Comparison of ENCODE assay signal across 7 cellular contexts in the genomic region with DNA sequence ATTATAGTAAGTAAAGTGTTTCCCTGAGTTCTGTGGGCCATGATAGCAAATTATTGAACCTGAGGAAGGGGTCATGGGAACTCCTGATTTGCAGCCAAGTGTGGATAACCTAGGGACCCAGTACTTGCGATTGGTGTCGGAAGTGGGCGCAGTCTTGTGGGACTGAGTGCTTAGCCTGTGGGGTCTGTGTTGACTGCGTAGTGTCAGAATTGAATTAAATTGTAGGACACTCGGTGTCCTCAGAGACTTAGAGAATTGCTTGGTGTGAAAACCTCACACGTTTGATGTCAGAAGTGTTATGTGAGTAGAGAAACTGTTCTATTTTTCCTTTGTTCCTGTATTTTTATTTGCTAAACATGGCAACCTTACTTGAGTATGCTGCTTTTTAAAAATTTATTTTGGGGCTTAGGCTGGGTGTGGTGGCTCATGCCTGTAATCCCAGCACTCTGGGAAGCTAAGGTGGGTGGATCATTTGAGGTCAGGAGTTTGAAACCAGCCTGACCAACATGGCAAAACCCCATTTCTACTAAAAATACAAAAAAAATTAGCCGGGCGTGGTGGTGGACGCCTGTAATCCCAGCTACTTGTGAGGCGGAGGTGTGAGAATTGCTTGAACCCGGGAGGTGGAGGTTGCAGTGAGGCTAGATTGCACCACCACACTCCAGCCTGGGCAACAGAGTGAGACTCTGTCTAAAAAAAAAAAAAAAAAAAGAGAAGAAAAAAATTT. TPM values are rescaled to one million over a fixed set of nuclear protein-coding genes. Genes with fewer than 3 reads are reported as not detected.
DNase-seq lines count a peak whose midpoint lies in the region; ATAC-seq, FAIRE-seq and TF ChIP-seq lines count a peak whose summit lies in the region.
"Not testable (repeated sequence)": the region's sequence is repeated elsewhere in the genome, so short reads cannot be mapped to it uniquely, and the experiment has no call there.

No MANE protein-coding gene starts in this region.

- H3K23ac ChIP-seq in H1 (ENCODE audit: insufficient read length) = not testable (repeated sequence)

- intact Hi-C loops in GM12878 (cut with micrococcal nuclease; ENCODE audit: unreplicated experiment) = not testable (repeated sequence)
- intact Hi-C loops in natural killer cell (cut with micrococcal nuclease) = loop anchor here (2.0 kb wide), 1 partner anchor 86 kb away; no protein-coding TSS in a partner anchor

- TF ChIP-seq POLR2A in GM12878 (IDR thresholded peaks at IDR 0.05; ENCODE audit: low read depth, low read length); H1 (IDR thresholded peaks at IDR 0.05; ENCODE audit: control extremely low read depth in 1 of 2, low read depth in 2 of 2, low read length in 2 of 2): not testable (repeated sequence)

- H3K4me2 ChIP-seq in GM12878 (ENCODE audit: control insufficient read depth, insufficient read depth); H1 (ENCODE audit: insufficient read depth in 1 of 2, low read depth in 2 of 2, low read length in 2 of 2): not testable (repeated sequence)

- H3K36me3 Mint-ChIP-seq in natural killer cell = not testable (repeated sequence)

- not testable (repeated sequence) for H4K8ac ChIP-seq in H1 (ENCODE audit: extremely low read depth, insufficient read depth, low read length)

- not testable (repeated sequence) for H3K9me3 Mint-ChIP-seq in natural killer cell

- not testable (repeated sequence) for H2BK5ac ChIP-seq in H1 (ENCODE audit: low read depth, low read length)

- not testable (repeated sequence) for H2AK5ac ChIP-seq in H1 (ENCODE audit: low read depth, low read length)

- not testable (repeated sequence) for BruUV-seq in GM12878 (replicated peaks; lab: Mats Ljungman, UMichigan)

- peaks cover 44 to 55% of the 10 kb centered on the region in 2 donors for H3K4me1 Mint-ChIP-seq in natural killer cell

- not testable (repeated sequence) for ATAC-seq in GM12878
- ATAC-seq in natural killer cell = peak; percentile 76 to 87 (median 86)

- not testable (repeated sequence) for H4K91ac ChIP-seq in H1 (replicated peaks; ENCODE audit: insufficient read length, low read length)

- 0 out of 2 replicates have a peak overlapping the region, but pooled peaks have one; percentile 55 for H2BK12ac ChIP-seq in H1 (ENCODE audit: low read depth, low read length)

- FAIRE-seq in GM12878 (lab: Jason Lieb, UNC); H1 (lab: Jason Lieb, UNC): not testable (repeated sequence)

- H3K56ac ChIP-seq in H1 (replicated peaks; ENCODE audit: insufficient read length, low read depth, low read length) = not testable (repeated sequence)

- CTCF ChIA-PET in HEK293 (lab: Yijun Ruan, JAX) = interaction anchor here (0.6 to 1.7 kb wide), 6 partner anchors 8 to 184 kb away, joined by 3 to 7 read pairs (median 4); no protein-coding TSS in a partner anchor
- CTCF ChIA-PET in GM12878 (lab: Yijun Ruan, JAX) = interaction anchor here (0.7 to 6.3 kb wide), 20 partner anchors 8 to 514 kb away, joined by 3 to 82 read pairs (median 4); no protein-coding TSS in a partner anchor
- CTCF ChIA-PET in H1 (lab: Charles Lee; ENCODE audit: partially characterized antibody) = interaction anchor here (1.4 to 4.9 kb wide), 6 partner anchors 9 to 296 kb away, joined by 4 to 68 read pairs (median 4); no protein-coding TSS in a partner anchor

- POLR2A ChIA-PET in HEK293 (lab: Yijun Ruan, JAX) = interaction anchor here (0.6 to 6.6 kb wide), 2 partner anchors 128 to 271 kb away, joined by 4 to 67 read pairs; partner anchors contain the start of gene ATF3
- POLR2A ChIA-PET in GM12878 (lab: Charles Lee) = interaction anchor here (0.6 to 1.9 kb wide), 5 partner anchors 9 to 1427 kb away, joined by 3 to 11 read pairs (median 4); no protein-coding TSS in a partner anchor
- POLR2A ChIA-PET in H1 (lab: Charles Lee; ENCODE audit: partially characterized antibody) = interaction anchor here (7.2 kb wide), 1 partner anchor 127 kb away, joined by 56 read pairs; the partner anchor contains the start of gene ATF3

- H3K14ac ChIP-seq in H1 (ENCODE audit: insufficient read length) = not testable (repeated sequence)

- not testable (repeated sequence) for H3K9ac ChIP-seq in GM12878 (ENCODE audit: control insufficient read depth, insufficient read depth, low read length); H1 (replicated peaks in 1 of 4; ENCODE audit: extremely low read depth in 1 of 4, low read depth in 3 of 4, low read length in 3 of 4)

- H3K79me2 ChIP-seq in GM12878 (ENCODE audit: control insufficient read depth, insufficient read depth, low read length); H1 (ENCODE audit: control insufficient read depth in 1 of 2, insufficient read depth in 2 of 2, low read length in 2 of 2): not testable (repeated sequence)

- in situ Hi-C loops in GM12878 (cut with MboI) = not testable (repeated sequence)

- SMC1A ChIA-PET in GM12878 (lab: Charles Lee; ENCODE audit: uncharacterized antibody, unreplicated experiment) = interaction anchor here (0.7 to 5.8 kb wide), 11 partner anchors 10 to 1822 kb away, joined by 3 to 63 read pairs (median 4); no protein-coding TSS in a partner anchor

- H3K18ac ChIP-seq in H1 (ENCODE audit: extremely low read depth, low read length) = not testable (repeated sequence)

- not testable (repeated sequence) for H2BK20ac ChIP-seq in H1 (ENCODE audit: low read length)

- H3K27me3 ChIP-seq in GM12878 (replicated peaks in 1 of 2; ENCODE audit: control insufficient read depth in 2 of 2, insufficient read depth in 2 of 2, low read length in 1 of 2); H1 (replicated peaks in 1 of 4; ENCODE audit: control insufficient read depth in 3 of 4, extremely low read depth in 1 of 4, insufficient read depth in 3 of 4, low read length in 3 of 4): not testable (repeated sequence)

- WGBS in GM12878 (ENCODE audit: insufficient coverage, insufficient replicate concordance, low lambda C conversion rate, missing lambda C conversion rate) = 67% methylated on average over 11 of the region's 11 CpGs
- WGBS in H1 (ENCODE audit: extremely low coverage in 1 of 2, insufficient coverage in 1 of 2, insufficient read length in 1 of 2, insufficient replicate concordance in 2 of 2, low coverage in 1 of 2, low lambda C conversion rate in 2 of 2, missing lambda C conversion rate in 1 of 2), 2 experiments = 91% methylated on average over 11 of the region's 11 CpGs; no CpG with 5 or more reads in 1 of the 2 experiments

- not testable (repeated sequence) for H3K36me3 ChIP-seq in HEK293 (ENCODE audit: control insufficient read depth in 2 of 2, insufficient read depth in 1 of 2, low read length in 2 of 2); GM12878 (ENCODE audit: control insufficient read depth in 2 of 2, insufficient read depth in 2 of 2, low read length in 1 of 2); H1 (ENCODE audit: control insufficient read depth in 2 of 4, insufficient read depth in 4 of 4, low read length in 3 of 4)

- not testable (repeated sequence) for TF ChIP-seq RAD21 in GM12878 (IDR thresholded peaks at IDR 0.05; ENCODE audit: insufficient read depth, low read depth, low read length); H1 (IDR thresholded peaks at IDR 0.05 in 1 of 2, conservative IDR thresholded peaks at IDR 0.05 in 1 of 2; ENCODE audit: low read depth in 2 of 2, low read length in 2 of 2)

- not testable (repeated sequence) for H3K23me2 ChIP-seq in H1 (ENCODE audit: low read depth, low read length)

- peak overlapping the region; percentile 83 for H3K4me3 Mint-ChIP-seq in natural killer cell

- RAD21 ChIA-PET in GM12878 (lab: Charles Lee; ENCODE audit: unreplicated experiment) = interaction anchor here (0.7 to 5.8 kb wide), 11 partner anchors 11 to 281 kb away, joined by 3 to 66 read pairs (median 3); no protein-coding TSS in a partner anchor

- H3K27ac Mint-ChIP-seq in natural killer cell = peak overlapping the region; percentile 90 to 92

- peak; percentile 19 for DNase-seq in NK-92 treated with Interleukin-12 subunit alpha and Interleukin-12 subunit beta, amount 100 ng/mL, for 24 hours (lab: John Stamatoyannopoulos, UW)
- not testable (repeated sequence) for DNase-seq in GM12878 (ENCODE audit: low read depth, low spot score); H1 (ENCODE audit: low read depth in 1 of 2, low spot score in 2 of 2)
- peak; percentile 58 for DNase-seq in natural killer cell
- peak; percentile 7 for DNase-seq in stimulated activated CD8-positive, alpha-beta memory T cell treated with anti-CD3 and anti-CD28 coated beads, Interleukin-12 subunit alpha, Interleukin-12 subunit beta, amount 100 ng/mL, for 4 hours (ENCODE audit: low read depth)

- not testable (repeated sequence) for H2BK120ac ChIP-seq in H1 (replicated peaks; ENCODE audit: low read depth, low read length)

- not testable (repeated sequence) for H4K5ac ChIP-seq in H1 (ENCODE audit: insufficient read length, low read depth, low read length)

- not testable (repeated sequence) for H3K9me3 ChIP-seq in HEK293 (ENCODE audit: control insufficient read depth, insufficient read depth, low read depth, low read length); GM12878 (replicated peaks; ENCODE audit: control insufficient read depth, insufficient read depth, low read length); H1 (ENCODE audit: insufficient read depth in 2 of 2, low read depth in 1 of 2, low read length in 1 of 2)

- not testable (repeated sequence) for H2BK15ac ChIP-seq in H1 (ENCODE audit: low read length)

- not testable (repeated sequence) for H4K20me1 ChIP-seq in GM12878 (ENCODE audit: control insufficient read depth, insufficient read depth); H1 (replicated peaks in 1 of 2; ENCODE audit: control insufficient read depth in 1 of 2, insufficient read depth in 2 of 2, low read length in 2 of 2)

- H3K4ac ChIP-seq in H1 (replicated peaks; ENCODE audit: insufficient read length, low read depth, low read length) = not testable (repeated sequence)

- H3K4me3 ChIP-seq in HEK293 (ENCODE audit: low read depth, low read length); GM12878; H1 (ENCODE audit: extremely low read depth in 1 of 4, insufficient read depth in 2 of 4, low read depth in 3 of 4, low read length in 4 of 4): not testable (repeated sequence)

- not testable (repeated sequence) for TF ChIP-seq CTCF in C4-2B (conservative IDR thresholded peaks at IDR 0.05); HEK293 (tag by site-specific recombination; IDR thresholded peaks at IDR 0.05); H1 (IDR thresholded peaks at IDR 0.05; ENCODE audit: control extremely low read depth in 1 of 3, insufficient read depth in 1 of 3, low read depth in 1 of 3, low read length in 3 of 3); natural killer cell (IDR thresholded peaks at IDR 0.05)
- peak in 1 of 3 experiments; percentile 7; a peak in 1 of 6 replicates for TF ChIP-seq CTCF in GM12878 (IDR thresholded peaks at IDR 0.05 in 2 of 3, conservative IDR thresholded peaks at IDR 0.05 in 1 of 3; ENCODE audit: control insufficient read depth in 2 of 3, extremely low read depth in 1 of 3, insufficient read depth in 1 of 3, low read depth in 3 of 3, low read length in 3 of 3)

- H2AFZ ChIP-seq in GM12878 (ENCODE audit: control insufficient read depth, low read depth, low read length); H1 (ENCODE audit: low read length): not testable (repeated sequence)

- TF ChIP-seq EP300 in GM12878 (IDR thresholded peaks at IDR 0.05; ENCODE audit: borderline replicate concordance in 1 of 2, control insufficient read depth in 1 of 2, low read depth in 2 of 2, low read length in 2 of 2); H1 (IDR thresholded peaks at IDR 0.05; ENCODE audit: borderline replicate concordance in 1 of 2, low read depth in 2 of 2, low read length in 2 of 2): not testable (repeated sequence)

- H3K4me1 ChIP-seq in HEK293 (ENCODE audit: control insufficient read depth, insufficient read depth, low read length); GM12878 (ENCODE audit: control insufficient read depth, insufficient read depth, low read length); H1 (replicated peaks in 1 of 4; ENCODE audit: control insufficient read depth in 3 of 4, insufficient read depth in 4 of 4, low read length in 3 of 4): not testable (repeated sequence)

- peaks cover 15 to 19% of the 10 kb centered on the region in 2 donors for H3K27me3 Mint-ChIP-seq in natural killer cell (ENCODE audit: low read depth in 2 of 2)

- not testable (repeated sequence) for H3K79me1 ChIP-seq in H1 (ENCODE audit: low read depth, low read length)

- peak overlapping the region; percentile 61 for H3K27ac ChIP-seq in C4-2B
- not testable (repeated sequence) for H3K27ac ChIP-seq in HEK293 (ENCODE audit: extremely low read depth, low read depth, low read length); GM12878 (ENCODE audit: control insufficient read depth, insufficient read depth); H1 (ENCODE audit: low read depth, low read length)

RNA-seq across cellular contexts. Expression of gene NENF, which starts 48.2 kb away (rescaled TPM):
- total RNA-seq in GM12878 (2013; cell fraction: nucleolus; rRNA removed) = 12.1 and 13.1 TPM in 2 replicates
- total RNA-seq in GM12878 (2014; rRNA removed) = 47.2 and 52.1 TPM in 2 replicates
- 38.7 and 39.4 TPM in 2 replicates for total RNA-seq in GM12878 (2014; rRNA removed; fragmentation: Illumina TruSeq; extraction: Trizol)
- total RNA-seq in GM12878 (2021) = 49.1 and 49.4 TPM in 2 replicates
- 41.5 TPM for polyA plus RNA-seq in GM12878 (2011; ENCODE audit: low read depth)
- 37.6 and 46.0 TPM in 2 replicates for polyA plus RNA-seq in GM12878 (2011; rRNA removed)
- polyA plus RNA-seq in GM12878 (2011; cell fraction: cytosol; rRNA removed) = 35.5 and 41.4 TPM in 2 replicates
- 10.9 and 13.3 TPM in 2 replicates for polyA plus RNA-seq in GM12878 (2011; cell fraction: nucleus; rRNA removed)
- 44.1 and 53.3 TPM in 2 replicates for polyA plus RNA-seq in GM12878 (2012)
- polyA plus RNA-seq in GM12878 (2014; fragmentation: Illumina TruSeq; extraction: Trizol) = 35.5 and 37.1 TPM in 2 replicates
- 10 to 100 TPM in 1 of 2 experiments, 1 to 10 TPM in 1; 5.1 to 19.3 TPM for polyA plus RNA-seq in GM12878 (2014; fragmentation: Nextera tagmentation; extraction: Ambion mirVana)
- polyA plus RNA-seq in GM12878 (2014; rRNA removed) = 53.0 and 54.2 TPM in 2 replicates
- 10 to 100 TPM; 10.8 to 83.4 TPM for polyA plus RNA-seq in GM12878 (2016; fragmentation: Nextera tagmentation; extraction: Ambion mirVana)
- polyA minus RNA-seq in GM12878 (2011; rRNA and poly(A)+ RNA removed) = 9.2 and 15.1 TPM in 2 replicates
- polyA minus RNA-seq in GM12878 (2011; cell fraction: cytosol; rRNA and poly(A)+ RNA removed) = 6.0 and 6.1 TPM in 2 replicates
- 1.9 and 2.2 TPM in 2 replicates for polyA minus RNA-seq in GM12878 (2011; cell fraction: nucleus; rRNA and poly(A)+ RNA removed)
- total RNA-seq in H1 (2021; fragmentation: NEBNext Ultra II Directional; extraction: Animal tissue kit (Norgen Biotek cat#: 25700)) = 27.0 and 28.5 TPM in 2 replicates
- 22.1 and 28.0 TPM in 2 replicates for polyA plus RNA-seq in H1 (2011; rRNA removed)
- polyA plus RNA-seq in H1 (2011; cell fraction: cytosol; rRNA removed) = 23.4 TPM
- 24.0 TPM for polyA plus RNA-seq in H1 (2011; cell fraction: nucleus; rRNA removed)
- 35.4 to 45.5 TPM (median 38.2 TPM) in 4 replicates for polyA plus RNA-seq in H1 (2012, experiment 1 of 2)
- polyA plus RNA-seq in H1 (2012, experiment 2 of 2) = 38.7 TPM
- polyA plus RNA-seq in H1 (2013, experiment 1 of 2) = 33.8 TPM
- polyA plus RNA-seq in H1 (2013, experiment 2 of 2) = 38.4 TPM
- 7.1 and 7.4 TPM in 2 replicates for polyA minus RNA-seq in H1 (2011; rRNA and poly(A)+ RNA removed)
- polyA minus RNA-seq in H1 (2011; cell fraction: cytosol; rRNA and poly(A)+ RNA removed) = 9.5 TPM
- 8.0 TPM for polyA minus RNA-seq in H1 (2011; cell fraction: nucleus; rRNA and poly(A)+ RNA removed)
- total RNA-seq in natural killer cell = 10 to 100 TPM in 2 of 3 donors, 1 to 10 TPM in 1; 7.2 to 14.0 (median 12.2) TPM
